ENCODE assay signal across 13 cellular contexts in genomic region chr10:119928411-119928810, GRCh38. TPM values are rescaled to one million over a fixed set of nuclear protein-coding genes. Genes with fewer than 3 reads are reported as not detected.
DNase-seq lines count a peak whose midpoint lies in the region; ATAC-seq, FAIRE-seq and TF ChIP-seq lines count a peak whose summit lies in the region.
"Had no signal": no experiment of that assay in that cellular context is flagged by ENCODE, and none has a peak within 500 bp of the region (broad histone marks: within the 10 kb centered on the region; RNA-seq: fewer than 3 reads in every experiment).

No MANE protein-coding gene starts in this region.

- peak overlapping the region; percentile 62 for H3K27ac Mint-ChIP-seq in activated T-cell treated with anti-CD3 and anti-CD28 coated beads, Interleukin-2, amount 50 U/mL, for 72 hours
- peak overlapping the region; percentile 25 for H3K27ac Mint-ChIP-seq in central memory CD8-positive, alpha-beta T cell (ENCODE audit: low read depth)

- no peak overlapping the region for H3K4me3 Mint-ChIP-seq in activated T-cell treated with anti-CD3 and anti-CD28 coated beads, Interleukin-2, amount 50 U/mL, for 72 hours
- no peak overlapping the region for H3K4me3 Mint-ChIP-seq in central memory CD8-positive, alpha-beta T cell
- H3K4me3 Mint-ChIP-seq: CD4-positive, alpha-beta memory T cell had no signal

- in situ Hi-C loops in KBM-7 (cut with MboI; ENCODE audit: low pct_unique_long_range_greater_than_20kb, low sequenced_read_pairs) = no loop called here

- H3K27me3 Mint-ChIP-seq in activated T-cell treated with anti-CD3 and anti-CD28 coated beads, Interleukin-2, amount 50 U/mL, for 72 hours (ENCODE audit: low read depth) = no peaks in the 10 kb centered on the region
- H3K27me3 Mint-ChIP-seq in central memory CD8-positive, alpha-beta T cell = no peaks in the 10 kb centered on the region
- H3K27me3 Mint-ChIP-seq: CD4-positive, alpha-beta memory T cell had no signal

- H3K36me3 Mint-ChIP-seq in activated T-cell treated with anti-CD3 and anti-CD28 coated beads, Interleukin-2, amount 50 U/mL, for 72 hours (ENCODE audit: insufficient read depth in 2 of 2) = peaks cover 0 to 24% of the 10 kb centered on the region in 2 donors
- H3K36me3 Mint-ChIP-seq in central memory CD8-positive, alpha-beta T cell (ENCODE audit: insufficient read depth) = peaks cover 68% of the 10 kb centered on the region

- no peak for ATAC-seq in activated T-cell treated with anti-CD3 and anti-CD28 coated beads, Interleukin-2, amount 50 U/mL, for 72 hours (replicated peaks in 1 of 2)
- ATAC-seq in central memory CD8-positive, alpha-beta T cell (replicated peaks; ENCODE audit: extremely low read depth, poor library complexity, severe bottlenecking) = no peak

- peak; percentile 13 for FAIRE-seq in GM12891 (lab: Jason Lieb, UNC)
- FAIRE-seq: GM19239 had no signal

- TF ChIP-seq POLR2A in GM12891 (IDR thresholded peaks at IDR 0.05; ENCODE audit: low read depth, low read length) = no peak

- no peaks in the 10 kb centered on the region for H3K4me1 Mint-ChIP-seq in activated T-cell treated with anti-CD3 and anti-CD28 coated beads, Interleukin-2, amount 50 U/mL, for 72 hours (ENCODE audit: low read depth)
- peaks cover 12% of the 10 kb centered on the region for H3K4me1 Mint-ChIP-seq in central memory CD8-positive, alpha-beta T cell

- H3K9me3 Mint-ChIP-seq in activated T-cell treated with anti-CD3 and anti-CD28 coated beads, Interleukin-2, amount 50 U/mL, for 72 hours = no peaks in the 10 kb centered on the region
- no peaks in the 10 kb centered on the region for H3K9me3 Mint-ChIP-seq in central memory CD8-positive, alpha-beta T cell
- H3K9me3 Mint-ChIP-seq: CD4-positive, alpha-beta memory T cell had no signal

- no peak for DNase-seq in activated T-cell treated with anti-CD3 and anti-CD28 coated beads, Interleukin-2, amount 50 U/mL, for 72 hours
- no peak for DNase-seq in activated T-cell treated with anti-CD3 and anti-CD28 coated beads, Interleukin-2, amount 50 U/mL, for 48 hours
- DNase-seq in GM12891 (ENCODE audit: insufficient read length, low spot score) (no peak), KBM-7 (no peak), NCI-H2196 treated with DMSO at 0.1 percent for 48 hours (lab: John Stamatoyannopoulos, UW; ENCODE audit: unreplicated experiment) (no peak)
- DNase-seq in central memory CD8-positive, alpha-beta T cell (ENCODE audit: low spot score in 2 of 2) = no peak
- DNase-seq in activated effector memory CD4-positive, alpha-beta T cell treated with Interleukin-2 at 50 U/mL for 16 hours = no peak
- DNase-seq: AML-193; CD4-positive, alpha-beta memory T cell; DMS153; DMS79 treated with DMSO at 0.1 percent for 48 hours; GF-D8 had no signal

TF ChIP-seq in GM12891, 5 proteins besides CTCF, POLR2A, EP300 and RAD21:
- no peak for TF ChIP-seq POLR2AphosphoS5 (IDR thresholded peaks at IDR 0.05; ENCODE audit: low read depth, low read length)
- TF ChIP-seq PAX5 (IDR thresholded peaks at IDR 0.05; ENCODE audit: insufficient read depth, low read length, severe bottlenecking) = no peak
- TF ChIP-seq SPI1 (IDR thresholded peaks at IDR 0.05; ENCODE audit: low read depth, low read length) = no peak
- no peak for TF ChIP-seq POU2F2 (IDR thresholded peaks at IDR 0.05; ENCODE audit: low read depth, low read length)
- TF ChIP-seq TAF1 (IDR thresholded peaks at IDR 0.05; ENCODE audit: low read depth, low read length) = no peak

RNA-seq across cellular contexts. Expression of gene SEC23IP, which starts 35.9 kb away (rescaled TPM):
- total RNA-seq in activated T-cell treated with anti-CD3 and anti-CD28 coated beads, Interleukin-2, amount 50 U/mL, for 72 hours = 10 to 100 TPM; 47.8 to 57.9 TPM
- 26.1 TPM for polyA plus RNA-seq in GM12891 (2012; ENCODE audit: low read depth, missing spikeins)

RNA-seq across cellular contexts. Expression of gene MCMBP, which starts 55.8 kb away (rescaled TPM):
- total RNA-seq in activated T-cell treated with anti-CD3 and anti-CD28 coated beads, Interleukin-2, amount 50 U/mL, for 72 hours = 10 to 100 TPM; 90.8 to 99.2 TPM
- polyA plus RNA-seq in GM12891 (2012; ENCODE audit: low read depth, missing spikeins) = 29.4 TPM
